24 cellular contexts compared by ENCODE assay signal in genomic region chr4:8069102-8069752, GRCh38.
DNase-seq lines count a peak whose midpoint lies in the region; ATAC-seq, FAIRE-seq and TF ChIP-seq lines count a peak whose summit lies in the region.
"Had no signal": no experiment of that assay in that cellular context is flagged by ENCODE, and none has a peak within 500 bp of the region (broad histone marks: within the 10 kb centered on the region; RNA-seq: fewer than 3 reads in every experiment).

No MANE protein-coding gene starts in this region.

- no peaks in the 10 kb centered on the region; a peak in 1 of 7 replicates for H3K27me3 ChIP-seq in H1 (replicated peaks in 1 of 4; ENCODE audit: control insufficient read depth in 3 of 4, extremely low read depth in 1 of 4, insufficient read depth in 3 of 4, low read length in 3 of 4)
- peaks cover 0 to 59% (median 3%) of the 10 kb centered on the region in 3 experiments for H3K27me3 ChIP-seq in neuronal stem cell (ENCODE audit: control insufficient read depth in 3 of 3, insufficient read depth in 3 of 3, low read depth in 1 of 3, low read length in 3 of 3)
- peaks cover 0 to 6% of the 10 kb centered on the region in 2 donors for H3K27me3 ChIP-seq in small intestine (ENCODE audit: control insufficient read depth in 2 of 2, insufficient read depth in 2 of 2, low read length in 2 of 2)

- peak overlapping the region; percentile 90 for H2BK5ac ChIP-seq in H1 (ENCODE audit: low read depth, low read length)
- no peak overlapping the region for H2BK5ac ChIP-seq in neuronal stem cell (ENCODE audit: low read length)

- no peak overlapping the region for H3K56ac ChIP-seq in H1 (replicated peaks; ENCODE audit: insufficient read length, low read depth, low read length)

- H3K4me3 ChIP-seq in H1 (ENCODE audit: extremely low read depth in 1 of 4, insufficient read depth in 2 of 4, low read depth in 3 of 4, low read length in 4 of 4), result no peak overlapping the region
- H3K4me3 ChIP-seq in neuronal stem cell (ENCODE audit: low read length in 2 of 2), result no peak overlapping the region
- H3K4me3 ChIP-seq in small intestine (ENCODE audit: low read depth in 1 of 2, low read length in 2 of 2), result no peak overlapping the region
- H3K4me3 ChIP-seq: HAP-1 had no signal

- H4K91ac ChIP-seq in H1 (replicated peaks; ENCODE audit: insufficient read length, low read length) (peak overlapping the region; percentile 72), neuronal stem cell (ENCODE audit: low read depth, low read length, poor library complexity) (peak overlapping the region; percentile 11)

- no peak for TF ChIP-seq EP300 in H1 (IDR thresholded peaks at IDR 0.05; ENCODE audit: borderline replicate concordance in 1 of 2, low read depth in 2 of 2, low read length in 2 of 2)

- no peak overlapping the region for H4K5ac ChIP-seq in H1 (ENCODE audit: insufficient read length, low read depth, low read length)

- no peak overlapping the region for H2BK120ac ChIP-seq in H1 (replicated peaks; ENCODE audit: low read depth, low read length)
- H2BK120ac ChIP-seq in neuronal stem cell (ENCODE audit: low read depth, low read length), result no peak overlapping the region

- H3K18ac ChIP-seq in H1 (ENCODE audit: extremely low read depth, low read length) (no peak overlapping the region), neuronal stem cell (ENCODE audit: low read length) (peak overlapping the region; percentile 38)

- H3K36me3 ChIP-seq in H1 (ENCODE audit: control insufficient read depth in 2 of 4, insufficient read depth in 4 of 4, low read length in 3 of 4) (no peaks in the 10 kb centered on the region; a peak in 1 of 8 replicates), neuronal stem cell (replicated peaks in 1 of 2; ENCODE audit: control insufficient read depth in 2 of 2, insufficient read depth in 2 of 2, low read length in 2 of 2) (no peaks in the 10 kb centered on the region), small intestine (ENCODE audit: control insufficient read depth in 2 of 2, insufficient read depth in 2 of 2, low read length in 2 of 2) (no peaks in the 10 kb centered on the region)
- H3K36me3 ChIP-seq: HAP-1 had no signal

- H3K14ac ChIP-seq in H1 (ENCODE audit: insufficient read length) (no peak overlapping the region), neuronal stem cell (ENCODE audit: low read length) (no peak overlapping the region)

- H3K4me2 ChIP-seq in H1 (ENCODE audit: insufficient read depth in 1 of 2, low read depth in 2 of 2, low read length in 2 of 2), result no peak overlapping the region; a peak in 1 of 4 replicates
- no peak overlapping the region for H3K4me2 ChIP-seq in neuronal stem cell (ENCODE audit: insufficient read depth, low read length, poor library complexity, severe bottlenecking)

- no peak overlapping the region for H4K8ac ChIP-seq in H1 (ENCODE audit: extremely low read depth, insufficient read depth, low read length)
- no peak overlapping the region for H4K8ac ChIP-seq in neuronal stem cell (ENCODE audit: low read depth, low read length)

- no peaks in the 10 kb centered on the region for H3K79me1 ChIP-seq in H1 (ENCODE audit: low read depth, low read length)
- peaks cover 2% of the 10 kb centered on the region for H3K79me1 ChIP-seq in neuronal stem cell (ENCODE audit: low read depth, low read length)

- DNase-seq in Right ventricle myocardium inferior (ENCODE audit: missing footprints) (peak; percentile 63), left ventricle myocardium superior (no peak), H1 (ENCODE audit: low read depth in 1 of 2, low spot score in 2 of 2) (no peak), neuronal stem cell (ENCODE audit: low spot score) (no peak), small intestine (no peak)
- no peak for DNase-seq in stimulated activated CD4-positive, alpha-beta T cell treated with anti-CD3 and anti-CD28 coated beads, Interleukin-12 subunit alpha, Interleukin-12 subunit beta, amount 100 ng/mL, for 4 hours
- DNase-seq in stimulated activated CD4-positive, alpha-beta T cell treated with anti-CD3 and anti-CD28 coated beads, Interleukin-4, amount 100 ng/mL, for 24 hours, result no peak
- DNase-seq: EL, GF-D8, KBM-7, MM.1S, NCI-H1048, NCI-H1436, NCI-H187 treated with DMSO at 0.1 percent for 48 hours, NCI-H2107, NCI-H446 treated with DMSO at 0.1 percent for 48 hours, NCI-H526 treated with DMSO at 0.1 percent for 48 hours, OCI-M1 had no signal

- H2AFZ ChIP-seq in H1 (ENCODE audit: low read length) (no peak overlapping the region), neuronal stem cell (ENCODE audit: low read length) (no peak overlapping the region)

- intact Hi-C loops in Right ventricle myocardium inferior (cut with DNase I), result no loop called here
- intact Hi-C loops in left ventricle myocardium superior (cut with micrococcal nuclease), result no loop called here

- POLR2A ChIA-PET in H1 (lab: Charles Lee; ENCODE audit: partially characterized antibody), result interaction anchor here (1.1 to 1.2 kb wide), 2 partner anchors 11 to 15 kb away, joined by 3 to 5 read pairs; no protein-coding TSS in a partner anchor

- H3K4ac ChIP-seq in H1 (replicated peaks; ENCODE audit: insufficient read length, low read depth, low read length), result peak overlapping the region; percentile 92
- H3K4ac ChIP-seq in neuronal stem cell (ENCODE audit: low read length), result no peak overlapping the region

- H3K23ac ChIP-seq in H1 (ENCODE audit: insufficient read length) (no peak overlapping the region), neuronal stem cell (ENCODE audit: low read depth, low read length, poor library complexity) (no peak overlapping the region)

- H2BK20ac ChIP-seq in H1 (ENCODE audit: low read length), result peak overlapping the region; percentile 91

- peaks cover 0 to 5% of the 10 kb centered on the region in 2 experiments for H4K20me1 ChIP-seq in H1 (replicated peaks in 1 of 2; ENCODE audit: control insufficient read depth in 1 of 2, insufficient read depth in 2 of 2, low read length in 2 of 2)

- FAIRE-seq in H1 (lab: Jason Lieb, UNC) (peak; percentile 50), small intestine (lab: Jason Lieb, UNC) (no peak)
- FAIRE-seq: D721Med, RCC 7860 had no signal

- no peak overlapping the region; a peak in 1 of 7 replicates for H3K9ac ChIP-seq in H1 (replicated peaks in 1 of 4; ENCODE audit: extremely low read depth in 1 of 4, low read depth in 3 of 4, low read length in 3 of 4)
- H3K9ac ChIP-seq in neuronal stem cell (ENCODE audit: low read depth, low read length, poor library complexity), result no peak overlapping the region

- no peak overlapping the region for H3K27ac ChIP-seq in H1 (ENCODE audit: low read depth, low read length)
- H3K27ac ChIP-seq in neuronal stem cell (replicated peaks; ENCODE audit: low read length), result no peak overlapping the region
- H3K27ac ChIP-seq in small intestine (ENCODE audit: low read depth in 1 of 2, low read length in 1 of 2), result no peak overlapping the region
- H3K27ac ChIP-seq: 22Rv1, C4-2B had no signal

- H3K23me2 ChIP-seq in H1 (ENCODE audit: low read depth, low read length), result peaks cover 7% of the 10 kb centered on the region

- 91% methylated on average over 27 of the region's 27 CpGs; no CpG with 5 or more reads in 1 of the 2 experiments for WGBS in H1 (ENCODE audit: extremely low coverage in 1 of 2, insufficient coverage in 1 of 2, insufficient read length in 1 of 2, insufficient replicate concordance in 2 of 2, low coverage in 1 of 2, low lambda C conversion rate in 2 of 2, missing lambda C conversion rate in 1 of 2), 2 experiments
- WGBS in neuronal stem cell (ENCODE audit: extremely low coverage in 2 of 2, insufficient read length in 2 of 2, insufficient replicate concordance in 1 of 2), 2 donors, result no CpG with 5 or more reads among the region's 27 CpGs
- WGBS in small intestine, 3 donors, result 88 to 92% (median 89%) methylated on average over 27 of the region's 27 CpGs

- H3K4me1 ChIP-seq in H1 (replicated peaks in 1 of 4; ENCODE audit: control insufficient read depth in 3 of 4, insufficient read depth in 4 of 4, low read length in 3 of 4) (peaks cover 0 to 17% (median 8%) of the 10 kb centered on the region in 4 experiments; a peak in 6 of 7 replicates), neuronal stem cell (ENCODE audit: control insufficient read depth in 2 of 2, insufficient read depth in 1 of 2, low read depth in 1 of 2, low read length in 2 of 2) (peaks cover 0 to 28% of the 10 kb centered on the region in 2 donors), small intestine (ENCODE audit: control insufficient read depth in 2 of 2, insufficient read depth in 1 of 2, low read depth in 1 of 2, low read length in 1 of 2) (no peaks in the 10 kb centered on the region)
- H3K4me1 ChIP-seq: HAP-1 had no signal

- no peak for TF ChIP-seq POLR2A in H1 (IDR thresholded peaks at IDR 0.05; ENCODE audit: control extremely low read depth in 1 of 2, low read depth in 2 of 2, low read length in 2 of 2)

- H2AK5ac ChIP-seq in H1 (ENCODE audit: low read depth, low read length) (peak overlapping the region; percentile 98), neuronal stem cell (ENCODE audit: low read depth, low read length) (peak overlapping the region; percentile 23)

- no peak for TF ChIP-seq RAD21 in H1 (IDR thresholded peaks at IDR 0.05 in 1 of 2, conservative IDR thresholded peaks at IDR 0.05 in 1 of 2; ENCODE audit: low read depth in 2 of 2, low read length in 2 of 2)

- CTCF ChIA-PET in H1 (lab: Charles Lee; ENCODE audit: partially characterized antibody), result interaction anchor here (0.7 to 1.2 kb wide), 5 partner anchors 10 to 986 kb away, joined by 3 read pairs; no protein-coding TSS in a partner anchor

- no peak for TF ChIP-seq CTCF in H1 (IDR thresholded peaks at IDR 0.05; ENCODE audit: control extremely low read depth in 1 of 3, insufficient read depth in 1 of 3, low read depth in 1 of 3, low read length in 3 of 3)

- no peaks in the 10 kb centered on the region for H3K79me2 ChIP-seq in H1 (ENCODE audit: control insufficient read depth in 1 of 2, insufficient read depth in 2 of 2, low read length in 2 of 2)

- peak overlapping the region; percentile 99 for H2BK15ac ChIP-seq in H1 (ENCODE audit: low read length)
- no peak overlapping the region for H2BK15ac ChIP-seq in neuronal stem cell (ENCODE audit: low read length)

- H3K9me3 ChIP-seq in H1 (ENCODE audit: insufficient read depth in 2 of 2, low read depth in 1 of 2, low read length in 1 of 2) (no peaks in the 10 kb centered on the region), neuronal stem cell (replicated peaks in 1 of 2; ENCODE audit: control insufficient read depth in 2 of 2, insufficient read depth in 1 of 2, low read depth in 1 of 2, low read length in 2 of 2) (peaks cover 5 to 6% of the 10 kb centered on the region in 2 donors), small intestine (ENCODE audit: control insufficient read depth, low read depth) (no peaks in the 10 kb centered on the region)
- H3K9me3 ChIP-seq: HAP-1 had no signal

- H2BK12ac ChIP-seq in H1 (ENCODE audit: low read depth, low read length), result peak overlapping the region; percentile 99
- peak overlapping the region; percentile 63 for H2BK12ac ChIP-seq in neuronal stem cell (ENCODE audit: low read length)

- no peak for ATAC-seq in Right ventricle myocardium inferior
- no peak for ATAC-seq in left ventricle myocardium superior
- no peak for ATAC-seq in HG03097 (IDR thresholded peaks at IDR 0.05; ENCODE audit: low FRiP score, unreplicated experiment)

TF ChIP-seq in H1, 55 proteins besides CTCF, POLR2A, EP300 and RAD21 (continues in another document):
- TF ChIP-seq SP2 (IDR thresholded peaks at IDR 0.05; ENCODE audit: low read length) (no peak), TEAD4 (IDR thresholded peaks at IDR 0.05; ENCODE audit: low read depth, low read length) (no peak), SP1 (IDR thresholded peaks at IDR 0.05; ENCODE audit: low read depth, low read length) (no peak)
